In genomic region chr6:3654898-3655297, GRCh38 we compare ENCODE assay signal across 16 cellular contexts.
DNase-seq lines count a peak whose midpoint lies in the region; ATAC-seq and TF ChIP-seq lines count a peak whose summit lies in the region.
"Had no signal": no experiment of that assay in that cellular context is flagged by ENCODE, and none has a peak within 500 bp of the region (broad histone marks: within the 10 kb centered on the region; RNA-seq: fewer than 3 reads in every experiment).

No MANE protein-coding gene starts in this region.

- H3K27me3 ChIP-seq in CD8-positive, alpha-beta T cell (ENCODE audit: insufficient read depth, low read length), result no peaks in the 10 kb centered on the region
- H3K27me3 ChIP-seq: BLaER1 treated with 17β-estradiol and CSF1 and Interleukin-3, amounts not matched to agents 10 nM and 100 nM had no signal

- H3K27ac ChIP-seq in CD8-positive, alpha-beta T cell (ENCODE audit: low read depth, low read length), result no peak overlapping the region
- H3K27ac ChIP-seq: BLaER1 treated with 17β-estradiol and CSF1 and Interleukin-3, amounts not matched to agents 10 nM and 100 nM; GM23248 had no signal

- H3K36me3 Mint-ChIP-seq in CD8-positive, alpha-beta T cell, result peaks cover 4% of the 10 kb centered on the region
- H3K36me3 Mint-ChIP-seq in activated CD8-positive, alpha-beta T cell treated with anti-CD3 and anti-CD28 coated beads, Interleukin-2, amount 10 ng/mL, durations not matched to agents 7 days and 5 days (ENCODE audit: low read depth), result no peaks in the 10 kb centered on the region
- H3K36me3 Mint-ChIP-seq: CD8-positive, alpha-beta memory T cell had no signal

- H3K27ac Mint-ChIP-seq in CD8-positive, alpha-beta T cell, result no peak overlapping the region
- no peak overlapping the region for H3K27ac Mint-ChIP-seq in activated CD8-positive, alpha-beta T cell treated with anti-CD3 and anti-CD28 coated beads, Interleukin-2, amount 10 ng/mL, durations not matched to agents 7 days and 5 days
- H3K27ac Mint-ChIP-seq: B cell; CD8-positive, alpha-beta memory T cell had no signal

- no peaks in the 10 kb centered on the region for H3K27me3 Mint-ChIP-seq in CD8-positive, alpha-beta T cell (ENCODE audit: low read depth)
- no peaks in the 10 kb centered on the region for H3K27me3 Mint-ChIP-seq in activated CD8-positive, alpha-beta T cell treated with anti-CD3 and anti-CD28 coated beads, Interleukin-2, amount 10 ng/mL, durations not matched to agents 7 days and 5 days (ENCODE audit: low read depth)

- intact Hi-C loops in CD8-positive, alpha-beta T cell (cut with DNase I, micrococcal nuclease), result no loop called here

- no peak overlapping the region for H3K4me3 Mint-ChIP-seq in CD8-positive, alpha-beta T cell
- no peak overlapping the region for H3K4me3 Mint-ChIP-seq in activated CD8-positive, alpha-beta T cell treated with anti-CD3 and anti-CD28 coated beads, Interleukin-2, amount 10 ng/mL, durations not matched to agents 7 days and 5 days
- H3K4me3 Mint-ChIP-seq: B cell; CD8-positive, alpha-beta memory T cell had no signal

- DNase-seq in NCI-H82 (lab: John Stamatoyannopoulos, UW) (peak; percentile 65), NCI-H82 treated with DMSO at 0.1 percent for 48 hours (lab: John Stamatoyannopoulos, UW; ENCODE audit: unreplicated experiment) (no peak), NCI-H2171 (lab: John Stamatoyannopoulos, UW) (peak; percentile 38), NCI-H524 treated with DMSO at 0.1 percent for 48 hours (lab: John Stamatoyannopoulos, UW) (peak; percentile 79), iPS-NIHi11 (ENCODE audit: low spot score) (peak; percentile 1)
- no peak for DNase-seq in CD8-positive, alpha-beta T cell
- DNase-seq in activated CD8-positive, alpha-beta T cell treated with anti-CD3 and anti-CD28 coated beads, Interleukin-2, amount 10 ng/mL, durations not matched to agents 7 days and 5 days, result no peak
- DNase-seq: CD8-positive, alpha-beta memory T cell; COR-L47; DMS153; DMS79; GDM1; GM23248 had no signal

- H3K9me3 ChIP-seq in CD8-positive, alpha-beta T cell (ENCODE audit: low read length), result no peaks in the 10 kb centered on the region
- H3K9me3 ChIP-seq: HAP-1 had no signal

- H3K9me3 Mint-ChIP-seq in CD8-positive, alpha-beta T cell, result no peaks in the 10 kb centered on the region
- no peaks in the 10 kb centered on the region for H3K9me3 Mint-ChIP-seq in activated CD8-positive, alpha-beta T cell treated with anti-CD3 and anti-CD28 coated beads, Interleukin-2, amount 10 ng/mL, durations not matched to agents 7 days and 5 days (ENCODE audit: insufficient read depth)

- H3K4me3 ChIP-seq in CD8-positive, alpha-beta T cell (ENCODE audit: low read depth, low read length), result no peak overlapping the region
- H3K4me3 ChIP-seq: BLaER1 treated with 17β-estradiol and CSF1 and Interleukin-3, amounts not matched to agents 10 nM and 100 nM; GM23248; HAP-1 had no signal

- POLR2A ChIA-PET in CD8-positive, alpha-beta T cell (lab: Charles Lee), result no interaction called here
- POLR2A ChIA-PET in activated CD8-positive, alpha-beta T cell treated with anti-CD3 and anti-CD28 coated beads, Interleukin-2, amount 10 ng/mL, durations not matched to agents 7 days and 5 days (lab: Charles Lee), result no interaction called here

- no peak for ATAC-seq in CD8-positive, alpha-beta T cell
- no peak for ATAC-seq in activated CD8-positive, alpha-beta T cell treated with anti-CD3 and anti-CD28 coated beads, Interleukin-2, amount 10 ng/mL, durations not matched to agents 7 days and 5 days

- no peaks in the 10 kb centered on the region for H3K36me3 ChIP-seq in CD8-positive, alpha-beta T cell (ENCODE audit: insufficient read depth, low read length)
- H3K36me3 ChIP-seq: BLaER1 treated with 17β-estradiol and CSF1 and Interleukin-3, amounts not matched to agents 10 nM and 100 nM; HAP-1 had no signal

- H3K4me1 ChIP-seq in CD8-positive, alpha-beta T cell (ENCODE audit: insufficient read depth, low read length), result no peaks in the 10 kb centered on the region
- H3K4me1 ChIP-seq: HAP-1 had no signal

- no peaks in the 10 kb centered on the region for H3K4me1 Mint-ChIP-seq in CD8-positive, alpha-beta T cell (ENCODE audit: low read depth)
- no peaks in the 10 kb centered on the region for H3K4me1 Mint-ChIP-seq in activated CD8-positive, alpha-beta T cell treated with anti-CD3 and anti-CD28 coated beads, Interleukin-2, amount 10 ng/mL, durations not matched to agents 7 days and 5 days (ENCODE audit: low read depth)
- H3K4me1 Mint-ChIP-seq: B cell; CD8-positive, alpha-beta memory T cell had no signal

- no peak for TF ChIP-seq CTCF in CD8-positive, alpha-beta T cell (IDR thresholded peaks at IDR 0.05)

- CTCF ChIA-PET in CD8-positive, alpha-beta T cell (lab: Charles Lee), result no interaction called here
- CTCF ChIA-PET in activated CD8-positive, alpha-beta T cell treated with anti-CD3 and anti-CD28 coated beads, Interleukin-2, amount 10 ng/mL, durations not matched to agents 7 days and 5 days (lab: Charles Lee), result interaction anchor here (0.7 kb wide), 1 partner anchor 221 kb away, joined by 3 read pairs; no protein-coding TSS in a partner anchor

Comparison
In these comparisons a context has a peak if more than half of its experiments do, and no peak if none do; other contexts are left out.
1. DNase-seq: peak in NCI-H82 (single experiment), NCI-H2171 (single experiment), NCI-H524 treated with DMSO at 0.1 percent for 48 hours (single experiment) and iPS-NIHi11 (single experiment); none in NCI-H82 treated with DMSO at 0.1 percent for 48 hours (single experiment), CD8-positive, alpha-beta T cell (0 of 7) and activated CD8-positive, alpha-beta T cell treated with anti-CD3 and anti-CD28 coated beads, Interleukin-2, amount 10 ng/mL, durations not matched to agents 7 days and 5 days (single experiment).